In the genomic region with DNA sequence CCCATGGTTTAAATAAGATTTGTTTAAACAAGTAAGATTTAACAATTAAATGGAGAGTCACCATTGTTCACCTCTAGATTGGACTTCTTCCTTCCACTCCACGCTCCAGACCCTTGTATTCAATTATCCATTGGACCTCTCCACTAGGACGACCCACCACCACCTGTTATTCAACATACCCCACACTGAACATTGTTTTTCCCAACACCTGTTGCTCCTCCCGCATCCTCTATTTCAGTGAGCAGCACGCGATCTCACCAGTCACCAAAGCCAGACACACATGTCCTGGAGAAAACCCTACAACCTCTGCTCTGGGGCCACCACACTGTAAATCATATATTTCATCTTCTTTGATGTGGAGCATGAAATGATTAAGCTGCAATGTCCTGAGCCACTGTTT, we compare ENCODE assay signal across 12 cellular contexts. TPM values are rescaled to one million over a fixed set of nuclear protein-coding genes. Genes with fewer than 3 reads are reported as not detected.
DNase-seq lines count a peak whose midpoint lies in the region; ATAC-seq and TF ChIP-seq lines count a peak whose summit lies in the region.
"Had no signal": no experiment of that assay in that cellular context is flagged by ENCODE, and none has a peak within 500 bp of the region (broad histone marks: within the 10 kb centered on the region; RNA-seq: fewer than 3 reads in every experiment).

No MANE protein-coding gene starts in this region.

- H3K27me3 Mint-ChIP-seq in activated CD4-positive, alpha-beta T cell treated with anti-CD3 and anti-CD28 coated beads for 36 hours = no peaks in the 10 kb centered on the region
- H3K27me3 Mint-ChIP-seq in progenitor cell of endocrine pancreas = peaks cover 2% of the 10 kb centered on the region

- no peak overlapping the region for H3K4me3 ChIP-seq in fibroblast of villous mesenchyme (ENCODE audit: low read depth, low read length)
- H3K4me3 ChIP-seq: A549 had no signal

- intact Hi-C loops in activated CD4-positive, alpha-beta T cell treated with anti-CD3 and anti-CD28 coated beads for 36 hours (cut with DNase I, micrococcal nuclease) = loop anchor here (1.0 to 10.0 kb wide), 6 partner anchors 48 to 191 kb away; no protein-coding TSS in a partner anchor

- no peaks in the 10 kb centered on the region for H3K9me3 Mint-ChIP-seq in activated CD4-positive, alpha-beta T cell treated with anti-CD3 and anti-CD28 coated beads for 36 hours (ENCODE audit: low read depth)
- no peaks in the 10 kb centered on the region for H3K9me3 Mint-ChIP-seq in progenitor cell of endocrine pancreas (ENCODE audit: low read depth)

- H3K27ac Mint-ChIP-seq in activated CD4-positive, alpha-beta T cell treated with anti-CD3 and anti-CD28 coated beads for 36 hours = peak overlapping the region; percentile 81
- H3K27ac Mint-ChIP-seq in progenitor cell of endocrine pancreas = peak overlapping the region; percentile 85

- peaks cover 7% of the 10 kb centered on the region for H3K36me3 Mint-ChIP-seq in activated CD4-positive, alpha-beta T cell treated with anti-CD3 and anti-CD28 coated beads for 36 hours (ENCODE audit: low read depth)
- peaks cover 3% of the 10 kb centered on the region for H3K36me3 Mint-ChIP-seq in progenitor cell of endocrine pancreas (ENCODE audit: insufficient read depth)

- peak; percentile 1 for TF ChIP-seq CTCF in fibroblast of villous mesenchyme (IDR thresholded peaks at IDR 0.05; ENCODE audit: insufficient read depth, low read depth, low read length)
- TF ChIP-seq CTCF in progenitor cell of endocrine pancreas (IDR thresholded peaks at IDR 0.05; ENCODE audit: unreplicated experiment) = no peak

- CTCF ChIA-PET in activated CD4-positive, alpha-beta T cell treated with anti-CD3 and anti-CD28 coated beads for 36 hours (lab: Charles Lee) = interaction anchor here (0.6 to 14.8 kb wide), 9 partner anchors 10 to 247 kb away, joined by 3 to 163 read pairs (median 4); no protein-coding TSS in a partner anchor

- peaks cover 30% of the 10 kb centered on the region for H3K4me1 Mint-ChIP-seq in activated CD4-positive, alpha-beta T cell treated with anti-CD3 and anti-CD28 coated beads for 36 hours
- H3K4me1 Mint-ChIP-seq in progenitor cell of endocrine pancreas (ENCODE audit: low read depth) = peaks cover 24% of the 10 kb centered on the region

- no peak overlapping the region for H3K4me3 Mint-ChIP-seq in activated CD4-positive, alpha-beta T cell treated with anti-CD3 and anti-CD28 coated beads for 36 hours
- H3K4me3 Mint-ChIP-seq in progenitor cell of endocrine pancreas (ENCODE audit: low read depth) = no peak overlapping the region

- POLR2A ChIA-PET in activated CD4-positive, alpha-beta T cell treated with anti-CD3 and anti-CD28 coated beads for 36 hours (lab: Charles Lee) = no interaction called here

- no peak for ATAC-seq in activated CD4-positive, alpha-beta T cell treated with anti-CD3 and anti-CD28 coated beads for 36 hours

- DNase-seq in activated CD4-positive, alpha-beta T cell treated with anti-CD3 and anti-CD28 coated beads for 36 hours = no peak
- no peak for DNase-seq in activated CD4-positive, alpha-beta T cell treated with anti-CD3 and anti-CD28 coated beads, Interleukin-2, amount 50 U/mL, for 4 hours
- DNase-seq in NCI-H526 treated with DMSO at 0.1 percent for 48 hours (lab: John Stamatoyannopoulos, UW) (peak; percentile 74), fibroblast of villous mesenchyme (ENCODE audit: low read depth) (no peak), progenitor cell of endocrine pancreas (ENCODE audit: low spot score, unreplicated experiment) (no peak), DMS79 (lab: John Stamatoyannopoulos, UW) (no peak), GF-D8 (lab: John Stamatoyannopoulos, UW) (no peak)
- no peak for DNase-seq in activated effector memory CD4-positive, alpha-beta T cell treated with anti-CD3 and anti-CD28 coated beads, Interleukin-2, amount 50 U/mL, for 16 hours
- DNase-seq: NCI-H1092 treated with DMSO at 0.1 percent for 48 hours, NCI-H446 treated with DMSO at 0.1 percent for 48 hours had no signal

RNA-seq across cellular contexts. Expression of a gene that starts 28.6 kb away (rescaled TPM):
- total RNA-seq in activated CD4-positive, alpha-beta T cell treated with anti-CD3 and anti-CD28 coated beads for 36 hours = 10 to 100 TPM; 48.2 TPM
- total RNA-seq in fibroblast of villous mesenchyme (107 and 155 TPM in 2 replicates), progenitor cell of endocrine pancreas (45.9 and 47.4 TPM in 2 replicates)

RNA-seq across cellular contexts. Expression of a gene that starts 33.1 kb away (rescaled TPM):
- not detected for total RNA-seq in activated CD4-positive, alpha-beta T cell treated with anti-CD3 and anti-CD28 coated beads for 36 hours
- not detected in 2 replicates for total RNA-seq in fibroblast of villous mesenchyme
- 0.64 and 0.96 TPM in 2 replicates for total RNA-seq in progenitor cell of endocrine pancreas
- total RNA-seq: urinary bladder had no signal

RNA-seq across cellular contexts. Expression of a gene that starts 51.2 kb away (rescaled TPM):
- total RNA-seq in activated CD4-positive, alpha-beta T cell treated with anti-CD3 and anti-CD28 coated beads for 36 hours = 10 to 100 TPM; 13.1 to 14.0 TPM
- total RNA-seq in fibroblast of villous mesenchyme (11.6 and 30.2 TPM in 2 replicates), progenitor cell of endocrine pancreas (2.0 and 3.1 TPM in 2 replicates)
